Comparison of ENCODE assay signal across 1 cellular context in genomic region chr11:116969694-116970093, GRCh38.
TF ChIP-seq lines count a peak whose summit lies in the region.

No MANE protein-coding gene starts in this region.

TF ChIP-seq in WTC11, 78 proteins besides CTCF, POLR2A, EP300 and RAD21 (continued from another document):
- TF ChIP-seq, protein P1, sequence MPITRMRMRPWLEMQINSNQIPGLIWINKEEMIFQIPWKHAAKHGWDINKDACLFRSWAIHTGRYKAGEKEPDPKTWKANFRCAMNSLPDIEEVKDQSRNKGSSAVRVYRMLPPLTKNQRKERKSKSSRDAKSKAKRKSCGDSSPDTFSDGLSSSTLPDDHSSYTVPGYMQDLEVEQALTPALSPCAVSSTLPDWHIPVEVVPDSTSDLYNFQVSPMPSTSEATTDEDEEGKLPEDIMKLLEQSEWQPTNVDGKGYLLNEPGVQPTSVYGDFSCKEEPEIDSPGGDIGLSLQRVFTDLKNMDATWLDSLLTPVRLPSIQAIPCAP (CRISPR knock-in tag; IDR thresholded peaks at IDR 0.05): no peak
- TF ChIP-seq TEAD4 (CRISPR knock-in tag; IDR thresholded peaks at IDR 0.05): no peak
- no peak for TF ChIP-seq GTF2I (CRISPR knock-in tag; conservative IDR thresholded peaks at IDR 0.05)
- TF ChIP-seq, protein P2, sequence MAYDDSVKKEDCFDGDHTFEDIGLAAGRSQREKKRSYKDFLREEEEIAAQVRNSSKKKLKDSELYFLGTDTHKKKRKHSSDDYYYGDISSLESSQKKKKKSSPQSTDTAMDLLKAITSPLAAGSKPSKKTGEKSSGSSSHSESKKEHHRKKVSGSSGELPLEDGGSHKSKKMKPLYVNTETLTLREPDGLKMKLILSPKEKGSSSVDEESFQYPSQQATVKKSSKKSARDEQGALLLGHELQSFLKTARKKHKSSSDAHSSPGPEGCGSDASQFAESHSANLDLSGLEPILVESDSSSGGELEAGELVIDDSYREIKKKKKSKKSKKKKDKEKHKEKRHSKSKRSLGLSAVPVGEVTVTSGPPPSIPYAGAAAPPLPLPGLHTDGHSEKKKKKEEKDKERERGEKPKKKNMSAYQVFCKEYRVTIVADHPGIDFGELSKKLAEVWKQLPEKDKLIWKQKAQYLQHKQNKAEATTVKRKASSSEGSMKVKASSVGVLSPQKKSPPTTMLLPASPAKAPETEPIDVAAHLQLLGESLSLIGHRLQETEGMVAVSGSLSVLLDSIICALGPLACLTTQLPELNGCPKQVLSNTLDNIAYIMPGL (CRISPR knock-in tag; IDR thresholded peaks at IDR 0.05): no peak
- no peak for TF ChIP-seq MAX (CRISPR knock-in tag; IDR thresholded peaks at IDR 0.05)
- TF ChIP-seq, protein P3, sequence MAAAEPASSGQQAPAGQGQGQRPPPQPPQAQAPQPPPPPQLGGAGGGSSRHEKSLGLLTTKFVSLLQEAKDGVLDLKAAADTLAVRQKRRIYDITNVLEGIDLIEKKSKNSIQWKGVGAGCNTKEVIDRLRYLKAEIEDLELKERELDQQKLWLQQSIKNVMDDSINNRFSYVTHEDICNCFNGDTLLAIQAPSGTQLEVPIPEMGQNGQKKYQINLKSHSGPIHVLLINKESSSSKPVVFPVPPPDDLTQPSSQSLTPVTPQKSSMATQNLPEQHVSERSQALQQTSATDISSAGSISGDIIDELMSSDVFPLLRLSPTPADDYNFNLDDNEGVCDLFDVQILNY (CRISPR knock-in tag; IDR thresholded peaks at IDR 0.05): no peak
- TF ChIP-seq JAZF1 (CRISPR knock-in tag; IDR thresholded peaks at IDR 0.05): no peak
